14 cellular contexts compared by ENCODE assay signal in genomic region chr1:173853074-173853473, GRCh38. TPM values are rescaled to one million over a fixed set of nuclear protein-coding genes. Genes with fewer than 3 reads are reported as not detected.
A peak's percentile ranks its signal among the peaks of the same experiment; 100 is the strongest.
DNase-seq lines count a peak whose midpoint lies in the region; ATAC-seq and TF ChIP-seq lines count a peak whose summit lies in the region.
"Had no signal": no experiment of that assay in that cellular context is flagged by ENCODE, and none has a peak within 500 bp of the region (broad histone marks: within the 10 kb centered on the region; RNA-seq: fewer than 3 reads in every experiment).

No MANE protein-coding gene starts in this region.

- peak overlapping the region; percentile 29 for H2AFZ ChIP-seq in fibroblast of lung (ENCODE audit: low read length)

- no peak overlapping the region for H3K4me2 ChIP-seq in fibroblast of lung (ENCODE audit: extremely low read depth, insufficient read depth, low read length)

- H3K4me3 Mint-ChIP-seq in neural crest cell = no peak overlapping the region
- H3K4me3 Mint-ChIP-seq in natural killer cell treated with Interleukin-12 subunit alpha and Interleukin-12 subunit beta and Interleukin-15 and Interleukin-18, amount 100 ng/mL, for 72 hours = no peak overlapping the region
- H3K4me3 Mint-ChIP-seq: activated T-helper 17 cell treated with anti-CD3 and anti-CD28 coated beads, Interleukin-2, amount 50 U/mL, for 72 hours; CD4-positive, alpha-beta T cell had no signal

- H3K36me3 ChIP-seq in fibroblast of lung (ENCODE audit: control insufficient read depth, insufficient read depth, low read length) = peaks cover 4% of the 10 kb centered on the region

- DNase-seq in Daoy (ENCODE audit: low read depth) = peak; percentile 28
- peak; percentile 77 to 83 for DNase-seq in fibroblast of lung (ENCODE audit: low read depth in 2 of 2)
- no peak for DNase-seq in neural crest cell (ENCODE audit: low read depth, low spot score)
- no peak for DNase-seq in natural killer cell treated with Interleukin-12 subunit alpha and Interleukin-12 subunit beta and Interleukin-15 and Interleukin-18, amount 100 ng/mL, for 72 hours (ENCODE audit: low spot score)
- no peak for DNase-seq in mesenteric fat pad (ENCODE audit: low spot score)
- DNase-seq in NCI-H1417 treated with DMSO at 0.1 percent for 48 hours (lab: John Stamatoyannopoulos, UW) = no peak
- DNase-seq: CD4-positive, alpha-beta T cell; colonic mucosa; NCI-H2107; SIG-M5 had no signal

- peak overlapping the region; percentile 59 for H3K27ac ChIP-seq in fibroblast of lung (ENCODE audit: insufficient read depth, low read length)
- H3K27ac ChIP-seq: colonic mucosa had no signal

- H3K4me1 ChIP-seq in fibroblast of lung (ENCODE audit: control insufficient read depth, extremely low read depth, insufficient read depth, low read length) = peaks cover 8% of the 10 kb centered on the region
- H3K4me1 ChIP-seq: colonic mucosa had no signal

- TF ChIP-seq CTCF in fibroblast of lung (conservative IDR thresholded peaks at IDR 0.05 in 1 of 2, IDR thresholded peaks at IDR 0.05 in 1 of 2; ENCODE audit: low read depth in 1 of 2, low read length in 2 of 2) = no peak
- no peak for TF ChIP-seq CTCF in neural crest cell (conservative IDR thresholded peaks at IDR 0.05)

- H3K9me3 Mint-ChIP-seq in neural crest cell = no peaks in the 10 kb centered on the region
- no peaks in the 10 kb centered on the region for H3K9me3 Mint-ChIP-seq in natural killer cell treated with Interleukin-12 subunit alpha and Interleukin-12 subunit beta and Interleukin-15 and Interleukin-18, amount 100 ng/mL, for 72 hours
- H3K9me3 Mint-ChIP-seq: activated T-helper 17 cell treated with anti-CD3 and anti-CD28 coated beads, Interleukin-2, amount 50 U/mL, for 72 hours; CD4-positive, alpha-beta T cell had no signal

- peaks cover 22% of the 10 kb centered on the region for H3K36me3 Mint-ChIP-seq in neural crest cell (ENCODE audit: low read depth)
- peaks cover 20% of the 10 kb centered on the region for H3K36me3 Mint-ChIP-seq in natural killer cell treated with Interleukin-12 subunit alpha and Interleukin-12 subunit beta and Interleukin-15 and Interleukin-18, amount 100 ng/mL, for 72 hours

- H3K4me1 Mint-ChIP-seq in neural crest cell = peaks cover 10% of the 10 kb centered on the region
- peaks cover 0 to 1% of the 10 kb centered on the region in 2 donors for H3K4me1 Mint-ChIP-seq in natural killer cell treated with Interleukin-12 subunit alpha and Interleukin-12 subunit beta and Interleukin-15 and Interleukin-18, amount 100 ng/mL, for 72 hours (ENCODE audit: low read depth in 2 of 2)
- H3K4me1 Mint-ChIP-seq: activated T-helper 17 cell treated with anti-CD3 and anti-CD28 coated beads, Interleukin-2, amount 50 U/mL, for 72 hours had no signal

- H3K27me3 Mint-ChIP-seq in neural crest cell (ENCODE audit: low read depth) = no peaks in the 10 kb centered on the region
- no peaks in the 10 kb centered on the region for H3K27me3 Mint-ChIP-seq in natural killer cell treated with Interleukin-12 subunit alpha and Interleukin-12 subunit beta and Interleukin-15 and Interleukin-18, amount 100 ng/mL, for 72 hours
- H3K27me3 Mint-ChIP-seq: activated T-helper 17 cell treated with anti-CD3 and anti-CD28 coated beads, Interleukin-2, amount 50 U/mL, for 72 hours; CD4-positive, alpha-beta T cell had no signal

- no peak overlapping the region for H3K4me3 ChIP-seq in fibroblast of lung (replicated peaks in 1 of 4; ENCODE audit: control extremely low read depth in 1 of 4, insufficient read depth in 1 of 4, low read depth in 3 of 4, low read length in 4 of 4)
- H3K4me3 ChIP-seq: colonic mucosa had no signal

- no peaks in the 10 kb centered on the region for H3K9me3 ChIP-seq in fibroblast of lung (ENCODE audit: control insufficient read depth, insufficient read depth, low read depth, low read length)
- H3K9me3 ChIP-seq: colonic mucosa had no signal

- H3K9ac ChIP-seq in fibroblast of lung (ENCODE audit: insufficient read depth, low read length) = no peak overlapping the region

- no peak for ATAC-seq in natural killer cell treated with Interleukin-12 subunit alpha and Interleukin-12 subunit beta and Interleukin-15 and Interleukin-18, amount 100 ng/mL, for 72 hours
- no peak for ATAC-seq in HG02973 (IDR thresholded peaks at IDR 0.05; ENCODE audit: unreplicated experiment)
- ATAC-seq: activated CD4-positive, CD25-positive, alpha-beta regulatory T cell treated with anti-CD3 and anti-CD28 coated beads, Interleukin-2, amount 50 U/mL, for 24 hours; activated T-helper 17 cell treated with anti-CD3 and anti-CD28 coated beads, Interleukin-2, amount 50 U/mL, for 72 hours had no signal

- no peaks in the 10 kb centered on the region for H4K20me1 ChIP-seq in fibroblast of lung (ENCODE audit: control insufficient read depth, extremely low read depth, insufficient read depth, low read length)

- H3K27ac Mint-ChIP-seq in neural crest cell (ENCODE audit: unreplicated experiment) = peak overlapping the region; percentile 31
- no peak overlapping the region for H3K27ac Mint-ChIP-seq in natural killer cell treated with Interleukin-12 subunit alpha and Interleukin-12 subunit beta and Interleukin-15 and Interleukin-18, amount 100 ng/mL, for 72 hours
- H3K27ac Mint-ChIP-seq: CD4-positive, alpha-beta T cell had no signal

- H3K27me3 ChIP-seq in fibroblast of lung (ENCODE audit: control insufficient read depth, insufficient read depth, low read length) = no peaks in the 10 kb centered on the region
- H3K27me3 ChIP-seq: colonic mucosa had no signal

- H3K79me2 ChIP-seq in fibroblast of lung (ENCODE audit: control insufficient read depth, insufficient read depth, low read length) = no peaks in the 10 kb centered on the region

TF ChIP-seq in PFSK-1, 5 proteins besides CTCF, POLR2A, EP300 and RAD21 (continues in another document):
- TF ChIP-seq REST (IDR thresholded peaks at IDR 0.05; ENCODE audit: insufficient read depth in 1 of 2, low read depth in 2 of 2, low read length in 2 of 2) = no peak; a peak in 1 of 4 replicates

RNA-seq across cellular contexts. Expression of gene GAS5, which starts 14.7 kb away (rescaled TPM):
- 584 and 698 TPM in 2 replicates for total RNA-seq in Daoy (2014; rRNA removed; shearing (Covaris generic))
- polyA plus RNA-seq in PFSK-1 (2012; ENCODE audit: insufficient read length, low read depth) = 1,834 TPM
- total RNA-seq in fibroblast of lung (502 and 1,016 TPM in 2 replicates), neural crest cell (479 and 498 TPM in 2 replicates), mesenteric fat pad (223 TPM)
- polyA plus RNA-seq in fibroblast of lung = 451 and 810 TPM in 2 replicates
- polyA plus RNA-seq in fibroblast of lung (2012) = 374 and 650 TPM in 2 replicates
- polyA minus RNA-seq in fibroblast of lung (ENCODE audit: low replicate concordance) = 54.5 and 75.6 TPM in 2 replicates
- 100 to 1,000 TPM; 391 to 659 TPM for total RNA-seq in natural killer cell treated with Interleukin-12 subunit alpha and Interleukin-12 subunit beta and Interleukin-15 and Interleukin-18, amount 100 ng/mL, for 72 hours

RNA-seq across cellular contexts. Expression of gene ZBTB37, which starts 15.1 kb away (rescaled TPM):
- total RNA-seq in Daoy (2014; rRNA removed; shearing (Covaris generic)) = 3.2 and 3.5 TPM in 2 replicates
- polyA plus RNA-seq in PFSK-1 (2012; ENCODE audit: insufficient read length, low read depth) = 0.46 TPM
- total RNA-seq in fibroblast of lung (6.7 and 8.3 TPM in 2 replicates), neural crest cell (15.7 and 18.3 TPM in 2 replicates), mesenteric fat pad (14.5 TPM)
- polyA plus RNA-seq in fibroblast of lung = 2.4 and 3.0 TPM in 2 replicates
- 1.3 and 1.9 TPM in 2 replicates for polyA plus RNA-seq in fibroblast of lung (2012)
- 4.9 and 6.1 TPM in 2 replicates for polyA minus RNA-seq in fibroblast of lung (ENCODE audit: low replicate concordance)
- 10 to 100 TPM; 15.6 to 19.7 TPM for total RNA-seq in natural killer cell treated with Interleukin-12 subunit alpha and Interleukin-12 subunit beta and Interleukin-15 and Interleukin-18, amount 100 ng/mL, for 72 hours

RNA-seq across cellular contexts. Expression of gene CENPL, which starts 28.4 kb away (rescaled TPM):
- total RNA-seq in Daoy (2014; rRNA removed; shearing (Covaris generic)) = 40.6 and 50.7 TPM in 2 replicates
- 5.9 TPM for polyA plus RNA-seq in PFSK-1 (2012; ENCODE audit: insufficient read length, low read depth)
- total RNA-seq in fibroblast of lung (7.2 and 16.0 TPM in 2 replicates), neural crest cell (24.3 and 24.8 TPM in 2 replicates), mesenteric fat pad (8.4 TPM)
- polyA plus RNA-seq in fibroblast of lung = 9.9 and 16.5 TPM in 2 replicates
- 6.2 and 11.8 TPM in 2 replicates for polyA plus RNA-seq in fibroblast of lung (2012)
- polyA minus RNA-seq in fibroblast of lung (ENCODE audit: low replicate concordance) = 0.43 and 2.5 TPM in 2 replicates
- 10 to 100 TPM; 23.4 to 38.7 TPM for total RNA-seq in natural killer cell treated with Interleukin-12 subunit alpha and Interleukin-12 subunit beta and Interleukin-15 and Interleukin-18, amount 100 ng/mL, for 72 hours

RNA-seq across cellular contexts. Expression of gene DARS2, which starts 28.6 kb away (rescaled TPM):
- total RNA-seq in Daoy (2014; rRNA removed; shearing (Covaris generic)) = 37.9 and 42.2 TPM in 2 replicates
- polyA plus RNA-seq in PFSK-1 (2012; ENCODE audit: insufficient read length, low read depth) = 13.6 TPM
- total RNA-seq in fibroblast of lung = 12.3 and 17.8 TPM in 2 replicates
- 19.5 and 26.7 TPM in 2 replicates for polyA plus RNA-seq in fibroblast of lung
- 11.5 and 16.7 TPM in 2 replicates for polyA plus RNA-seq in fibroblast of lung (2012)
- polyA minus RNA-seq in fibroblast of lung (ENCODE audit: low replicate concordance) = 11.9 and 13.7 TPM in 2 replicates
- total RNA-seq in neural crest cell = 33.8 and 34.0 TPM in 2 replicates
- 10 to 100 TPM; 27.8 to 40.9 TPM for total RNA-seq in natural killer cell treated with Interleukin-12 subunit alpha and Interleukin-12 subunit beta and Interleukin-15 and Interleukin-18, amount 100 ng/mL, for 72 hours
- total RNA-seq in mesenteric fat pad = 14.7 TPM

Comparison
In these comparisons a context has a peak if more than half of its experiments do, and no peak if none do; other contexts are left out.
1. DNase-seq: peak in Daoy (single experiment) and fibroblast of lung (2 of 2); none in neural crest cell (single experiment), natural killer cell treated with Interleukin-12 subunit alpha and Interleukin-12 subunit beta and Interleukin-15 and Interleukin-18, amount 100 ng/mL, for 72 hours (single experiment), mesenteric fat pad (single experiment) and NCI-H1417 treated with DMSO at 0.1 percent for 48 hours (single experiment).